23 cellular contexts compared by ENCODE assay signal in genomic region chr13:47639716-47640447, GRCh38.
"Had no signal": no experiment of that assay in that cellular context is flagged by ENCODE, and none has a peak within 500 bp of the region (broad histone marks: within the 10 kb centered on the region; RNA-seq: fewer than 3 reads in every experiment).

No MANE protein-coding gene starts in this region.

- H3K4me1 ChIP-seq: pancreas, tibial nerve, vagina had no signal

- H3K27me3 Mint-ChIP-seq: activated CD4-positive, alpha-beta T cell treated with anti-CD3 and anti-CD28 coated beads, Interleukin-2, amount 10 ng/mL, durations not matched to agents 24 days and 14 days; brain; central memory CD8-positive, alpha-beta T cell had no signal

- H3K27me3 ChIP-seq: pancreas, tibial nerve, vagina had no signal

- H3K4me3 Mint-ChIP-seq: activated CD4-positive, alpha-beta T cell treated with anti-CD3 and anti-CD28 coated beads, Interleukin-2, amount 10 ng/mL, durations not matched to agents 24 days and 14 days; activated CD8-positive, alpha-beta T cell treated with anti-CD3 and anti-CD28 coated beads, Interleukin-2, amount 10 ng/mL, durations not matched to agents 7 days and 5 days; activated T-cell treated with anti-CD3 and anti-CD28 coated beads, Interleukin-2, amount 50 U/mL, for 72 hours; brain; central memory CD8-positive, alpha-beta T cell; naive thymus-derived CD8-positive, alpha-beta T cell; T-helper 2 cell treated with Interferon-gamma antibody and Interleukin-4, amounts not matched to agents 5 μg/mL and 100 μg/mL, for 36 hours had no signal

- H3K9me3 ChIP-seq: mucosa of descending colon, pancreas, vagina had no signal

- H3K4me1 Mint-ChIP-seq: activated CD4-positive, alpha-beta T cell treated with anti-CD3 and anti-CD28 coated beads, Interleukin-2, amount 10 ng/mL, durations not matched to agents 24 days and 14 days; brain; central memory CD8-positive, alpha-beta T cell; naive thymus-derived CD8-positive, alpha-beta T cell had no signal

- H3K4me3 ChIP-seq: mucosa of descending colon, pancreas, tibial nerve, vagina had no signal

- DNase-seq: activated CD4-positive, CD25-positive, alpha-beta regulatory T cell; activated CD8-positive, alpha-beta memory T cell treated with anti-CD3 and anti-CD28 coated beads, Interleukin-2, amount 50 U/mL, for 4 hours; activated CD8-positive, alpha-beta T cell treated with anti-CD3 and anti-CD28 coated beads, Interleukin-2, amount 10 ng/mL, durations not matched to agents 7 days and 5 days; activated gamma-delta T cell; activated T-cell treated with anti-CD3 and anti-CD28 coated beads, Interleukin-2, amount 50 U/mL, for 72 hours; amniotic stem cell; effector CD8-positive, alpha-beta T cell; left colon; mammary epithelial cell; mucosa of descending colon; naive thymus-derived CD8-positive, alpha-beta T cell; pancreas; retina; stimulated activated CD4-positive, alpha-beta T cell treated with anti-CD3 and anti-CD28 coated beads, Interleukin-15, amount 100 ng/mL, for 24 hours; stimulated activated CD4-positive, alpha-beta T cell treated with anti-CD3 and anti-CD28 coated beads, Interleukin-4, amount 100 ng/mL, for 1 hour; stimulated activated naive CD4-positive, alpha-beta T cell had no signal

- H3K36me3 Mint-ChIP-seq: brain had no signal

- H3K27ac ChIP-seq: pancreas, tibial nerve, vagina had no signal

- H3K36me3 ChIP-seq: pancreas, tibial nerve, vagina had no signal

- H3K27ac Mint-ChIP-seq: activated CD4-positive, alpha-beta T cell treated with anti-CD3 and anti-CD28 coated beads, Interleukin-2, amount 10 ng/mL, durations not matched to agents 24 days and 14 days; activated CD8-positive, alpha-beta T cell treated with anti-CD3 and anti-CD28 coated beads, Interleukin-2, amount 10 ng/mL, durations not matched to agents 7 days and 5 days; activated naive CD4-positive, alpha-beta T cell treated with anti-CD3 and anti-CD28 coated beads, Interleukin-2, amount 50 U/mL, for 72 hours; activated T-cell treated with anti-CD3 and anti-CD28 coated beads, Interleukin-2, amount 50 U/mL, for 72 hours; brain; naive thymus-derived CD8-positive, alpha-beta T cell; T-helper 2 cell treated with Interferon-gamma antibody and Interleukin-4, amounts not matched to agents 5 μg/mL and 100 μg/mL, for 36 hours had no signal
